ENCODE assay signal across 1 cellular context in genomic region chr10:69769395-69769989, GRCh38.
TF ChIP-seq lines count a peak whose summit lies in the region.

No MANE protein-coding gene starts in this region.

TF ChIP-seq in HCT116, 20 proteins besides CTCF, POLR2A, EP300 and RAD21 (continued from another document):
- TF ChIP-seq, protein P1, sequence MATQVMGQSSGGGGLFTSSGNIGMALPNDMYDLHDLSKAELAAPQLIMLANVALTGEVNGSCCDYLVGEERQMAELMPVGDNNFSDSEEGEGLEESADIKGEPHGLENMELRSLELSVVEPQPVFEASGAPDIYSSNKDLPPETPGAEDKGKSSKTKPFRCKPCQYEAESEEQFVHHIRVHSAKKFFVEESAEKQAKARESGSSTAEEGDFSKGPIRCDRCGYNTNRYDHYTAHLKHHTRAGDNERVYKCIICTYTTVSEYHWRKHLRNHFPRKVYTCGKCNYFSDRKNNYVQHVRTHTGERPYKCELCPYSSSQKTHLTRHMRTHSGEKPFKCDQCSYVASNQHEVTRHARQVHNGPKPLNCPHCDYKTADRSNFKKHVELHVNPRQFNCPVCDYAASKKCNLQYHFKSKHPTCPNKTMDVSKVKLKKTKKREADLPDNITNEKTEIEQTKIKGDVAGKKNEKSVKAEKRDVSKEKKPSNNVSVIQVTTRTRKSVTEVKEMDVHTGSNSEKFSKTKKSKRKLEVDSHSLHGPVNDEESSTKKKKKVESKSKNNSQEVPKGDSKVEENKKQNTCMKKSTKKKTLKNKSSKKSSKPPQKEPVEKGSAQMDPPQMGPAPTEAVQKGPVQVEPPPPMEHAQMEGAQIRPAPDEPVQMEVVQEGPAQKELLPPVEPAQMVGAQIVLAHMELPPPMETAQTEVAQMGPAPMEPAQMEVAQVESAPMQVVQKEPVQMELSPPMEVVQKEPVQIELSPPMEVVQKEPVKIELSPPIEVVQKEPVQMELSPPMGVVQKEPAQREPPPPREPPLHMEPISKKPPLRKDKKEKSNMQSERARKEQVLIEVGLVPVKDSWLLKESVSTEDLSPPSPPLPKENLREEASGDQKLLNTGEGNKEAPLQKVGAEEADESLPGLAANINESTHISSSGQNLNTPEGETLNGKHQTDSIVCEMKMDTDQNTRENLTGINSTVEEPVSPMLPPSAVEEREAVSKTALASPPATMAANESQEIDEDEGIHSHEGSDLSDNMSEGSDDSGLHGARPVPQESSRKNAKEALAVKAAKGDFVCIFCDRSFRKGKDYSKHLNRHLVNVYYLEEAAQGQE (IDR thresholded peaks at IDR 0.05; ENCODE audit: low read depth) = no peak
